ENCODE assay signal across 34 cellular contexts in the genomic region with DNA sequence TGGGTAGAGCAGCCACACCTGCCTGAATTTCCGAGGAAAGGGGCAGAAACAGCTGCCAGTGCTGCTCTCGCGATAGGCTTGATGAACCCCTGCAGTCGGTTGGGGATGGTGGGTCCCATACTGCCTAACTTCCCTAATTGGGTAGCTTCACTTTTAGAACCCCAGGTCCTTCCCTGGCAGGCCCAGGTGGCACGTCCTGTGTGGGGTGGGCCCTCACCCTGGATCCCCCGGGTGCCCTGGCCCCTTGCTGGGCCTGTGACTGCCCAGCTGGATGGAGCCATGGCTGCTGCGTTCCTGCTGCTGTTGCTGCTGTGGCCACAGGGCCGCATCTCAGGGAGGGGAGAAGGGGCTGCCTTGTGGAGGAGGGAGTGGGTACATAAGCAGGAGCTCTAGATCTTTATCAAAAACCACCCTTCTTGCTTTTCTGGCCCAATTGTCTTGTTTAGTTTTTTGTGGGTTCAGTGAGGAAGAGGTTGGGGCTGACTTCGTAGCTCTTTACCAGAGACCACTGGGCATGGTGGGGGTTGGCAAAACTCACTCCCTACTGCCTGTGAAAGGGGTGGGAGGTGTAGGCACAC. TPM values are rescaled to one million over a fixed set of nuclear protein-coding genes. Genes with fewer than 3 reads are reported as not detected.
"Had no signal": no experiment of that assay in that cellular context is flagged by ENCODE, and none has a peak within 500 bp of the region (broad histone marks: within the 10 kb centered on the region; RNA-seq: fewer than 3 reads in every experiment).

No MANE protein-coding gene starts in this region.

- H3K36me3 Mint-ChIP-seq: activated CD8-positive, alpha-beta memory T cell treated with anti-CD3 and anti-CD28 coated beads, Interleukin-2, amount 10 ng/mL, durations not matched to agents 7 days and 5 days; activated naive CD4-positive, alpha-beta T cell treated with anti-CD3 and anti-CD28 coated beads, Interleukin-2, amount 50 U/mL, for 24 hours; stimulated activated naive B cell treated with anti-CD40 and anti-IgM and Interleukin-4, amounts not matched to agents 10 μg/mL and 1 μg/mL and 100 μg/mL, for 72 hours; WTC11 had no signal

- H3K4me1 ChIP-seq: gastrocnemius medialis, pancreas, psoas muscle, sigmoid colon, stomach, suprapubic skin, tibial artery had no signal

- H3K9me3 ChIP-seq: gastrocnemius medialis, neutrophil, pancreas, psoas muscle, sigmoid colon, stomach, suprapubic skin, tibial artery had no signal

- H3K27ac ChIP-seq: gastrocnemius medialis, pancreas, psoas muscle, sigmoid colon, stomach, suprapubic skin, tibial artery had no signal

- H3K9me3 Mint-ChIP-seq: activated naive CD4-positive, alpha-beta T cell treated with anti-CD3 and anti-CD28 coated beads, Interleukin-2, amount 50 U/mL, for 24 hours; activated T-helper 2 cell treated with anti-CD3 and anti-CD28 coated beads, Interferon-gamma antibody, Interleukin-2, Interleukin-4, amounts not matched to agents 10 μg/mL and 5 μg/mL and 100 μg/mL, durations not matched to agents 14 hours and 24 hours and 36 hours; central memory CD8-positive, alpha-beta T cell had no signal

- DNase-seq: activated CD4-positive, alpha-beta memory T cell treated with anti-CD3 and anti-CD28 coated beads, Interleukin-2, amount 10 ng/mL, durations not matched to agents 7 days and 5 days; activated CD4-positive, alpha-beta T cell treated with anti-CD3 and anti-CD28 coated beads for 1 hour; activated CD4-positive, alpha-beta T cell treated with anti-CD3 and anti-CD28 coated beads, Interleukin-2, amount 10 ng/mL, durations not matched to agents 7 days and 5 days; activated CD8-positive, alpha-beta memory T cell treated with anti-CD3 and anti-CD28 coated beads, Interleukin-2, amount 10 ng/mL, durations not matched to agents 7 days and 5 days; activated T-cell treated with anti-CD3 and anti-CD28 coated beads, Interleukin-2, amount 50 U/mL, for 48 hours; anterior cingulate cortex; dermis blood vessel endothelial cell; effector CD4-positive, alpha-beta T cell; gastrocnemius medialis; glutamatergic neuron; left cardiac atrium; mammary epithelial cell; nephron progenitor cell; pancreas; psoas muscle; sigmoid colon; small intestine; stimulated activated CD4-positive, alpha-beta T cell treated with anti-CD3 and anti-CD28 coated beads, Interleukin-4, amount 100 ng/mL, for 24 hours; stimulated activated CD8-positive, alpha-beta memory T cell treated with anti-CD3 and anti-CD28 coated beads, Interleukin-4, amount 100 ng/mL, for 48 hours; stimulated activated naive B cell treated with anti-CD40 and anti-IgM and Interleukin-4, amounts not matched to agents 10 μg/mL and 1 μg/mL and 100 μg/mL, for 72 hours; stomach; SW 1271; tibial artery had no signal

- H3K27me3 Mint-ChIP-seq: activated naive CD4-positive, alpha-beta T cell treated with anti-CD3 and anti-CD28 coated beads, Interleukin-2, amount 50 U/mL, for 24 hours had no signal

- H3K27ac Mint-ChIP-seq: activated CD4-positive, alpha-beta memory T cell treated with anti-CD3 and anti-CD28 coated beads, Interleukin-2, amount 10 ng/mL, durations not matched to agents 7 days and 5 days; activated CD4-positive, alpha-beta T cell treated with anti-CD3 and anti-CD28 coated beads, Interleukin-2, amount 10 ng/mL, durations not matched to agents 7 days and 5 days; activated CD8-positive, alpha-beta memory T cell treated with anti-CD3 and anti-CD28 coated beads, Interleukin-2, amount 10 ng/mL, durations not matched to agents 7 days and 5 days; activated T-helper 2 cell treated with anti-CD3 and anti-CD28 coated beads, Interferon-gamma antibody, Interleukin-2, Interleukin-4, amounts not matched to agents 10 μg/mL and 5 μg/mL and 100 μg/mL, durations not matched to agents 14 hours and 24 hours and 36 hours; nephron progenitor cell; stimulated activated naive B cell treated with anti-CD40 and anti-IgM and Interleukin-4, amounts not matched to agents 10 μg/mL and 1 μg/mL and 100 μg/mL, for 72 hours; T-helper 1 cell treated with Interleukin-12 subunit alpha and Interleukin-12 subunit beta and Interleukin-4 antibody, amounts not matched to agents 30 μg/mL and 1 μg/mL, for 36 hours; WTC11 had no signal

- ATAC-seq: activated CD8-positive, alpha-beta memory T cell treated with anti-CD3 and anti-CD28 coated beads, Interleukin-2, amount 10 ng/mL, durations not matched to agents 7 days and 5 days; gastrocnemius medialis; left cardiac atrium; pancreas; psoas muscle; stimulated activated naive B cell treated with anti-CD40 and anti-IgM and Interleukin-4, amounts not matched to agents 10 μg/mL and 1 μg/mL and 100 μg/mL, for 72 hours; WTC11 had no signal

- H3K4me3 Mint-ChIP-seq: activated CD4-positive, alpha-beta memory T cell treated with anti-CD3 and anti-CD28 coated beads, Interleukin-2, amount 10 ng/mL, durations not matched to agents 7 days and 5 days; activated CD4-positive, alpha-beta T cell treated with anti-CD3 and anti-CD28 coated beads, Interleukin-2, amount 10 ng/mL, durations not matched to agents 7 days and 5 days; activated CD8-positive, alpha-beta memory T cell treated with anti-CD3 and anti-CD28 coated beads, Interleukin-2, amount 10 ng/mL, durations not matched to agents 7 days and 5 days; activated naive CD4-positive, alpha-beta T cell treated with anti-CD3 and anti-CD28 coated beads, Interleukin-2, amount 50 U/mL, for 24 hours; central memory CD8-positive, alpha-beta T cell; nephron progenitor cell; stimulated activated naive B cell treated with anti-CD40 and anti-IgM and Interleukin-4, amounts not matched to agents 10 μg/mL and 1 μg/mL and 100 μg/mL, for 72 hours; T-helper 1 cell treated with Interleukin-12 subunit alpha and Interleukin-12 subunit beta and Interleukin-4 antibody, amounts not matched to agents 30 μg/mL and 1 μg/mL, for 36 hours; WTC11 had no signal

- H3K4me3 ChIP-seq: gastrocnemius medialis, pancreas, psoas muscle, sigmoid colon, stomach, suprapubic skin, tibial artery had no signal

- H3K27me3 ChIP-seq: gastrocnemius medialis, neutrophil, pancreas, sigmoid colon had no signal

- H3K4me1 Mint-ChIP-seq: nephron progenitor cell, WTC11 had no signal

- H3K36me3 ChIP-seq: gastrocnemius medialis, pancreas, sigmoid colon, stomach, suprapubic skin, tibial artery had no signal

RNA-seq across cellular contexts. Expression of gene TREML4, which starts 19.2 kb away (rescaled TPM):
- total RNA-seq: activated CD4-positive, alpha-beta memory T cell treated with anti-CD3 and anti-CD28 coated beads, Interleukin-2, amount 10 ng/mL, durations not matched to agents 7 days and 5 days; activated CD4-positive, alpha-beta T cell treated with anti-CD3 and anti-CD28 coated beads, Interleukin-2, amount 10 ng/mL, durations not matched to agents 7 days and 5 days; activated CD8-positive, alpha-beta memory T cell treated with anti-CD3 and anti-CD28 coated beads, Interleukin-2, amount 10 ng/mL, durations not matched to agents 7 days and 5 days; activated T-helper 2 cell treated with anti-CD3 and anti-CD28 coated beads, Interferon-gamma antibody, Interleukin-2, Interleukin-4, amounts not matched to agents 10 μg/mL and 5 μg/mL and 100 μg/mL, durations not matched to agents 14 hours and 24 hours and 36 hours; bronchial epithelial cell; dermis blood vessel endothelial cell; epithelial cell of proximal tubule; gastrocnemius medialis; left cardiac atrium; mammary epithelial cell; mucosa of gallbladder; pancreas; psoas muscle; sigmoid colon; stomach; suprapubic skin; ureter; WTC11 had no signal
- polyA plus RNA-seq: mammary epithelial cell, pancreas, small intestine, stomach had no signal

RNA-seq across cellular contexts. Expression of gene TREM1, which starts 39.1 kb away (rescaled TPM):
- total RNA-seq: activated CD4-positive, alpha-beta memory T cell treated with anti-CD3 and anti-CD28 coated beads, Interleukin-2, amount 10 ng/mL, durations not matched to agents 7 days and 5 days; activated CD8-positive, alpha-beta memory T cell treated with anti-CD3 and anti-CD28 coated beads, Interleukin-2, amount 10 ng/mL, durations not matched to agents 7 days and 5 days; activated T-helper 2 cell treated with anti-CD3 and anti-CD28 coated beads, Interferon-gamma antibody, Interleukin-2, Interleukin-4, amounts not matched to agents 10 μg/mL and 5 μg/mL and 100 μg/mL, durations not matched to agents 14 hours and 24 hours and 36 hours; dermis blood vessel endothelial cell; WTC11 had no signal

RNA-seq across cellular contexts. Expression of gene TREML2, which starts 46.4 kb away (rescaled TPM):
- total RNA-seq: bronchial epithelial cell, dermis blood vessel endothelial cell, epithelial cell of proximal tubule, mucosa of gallbladder, sigmoid colon, suprapubic skin had no signal
- polyA plus RNA-seq: pancreas had no signal
